1 cellular context compared by ENCODE assay signal in the genomic region with DNA sequence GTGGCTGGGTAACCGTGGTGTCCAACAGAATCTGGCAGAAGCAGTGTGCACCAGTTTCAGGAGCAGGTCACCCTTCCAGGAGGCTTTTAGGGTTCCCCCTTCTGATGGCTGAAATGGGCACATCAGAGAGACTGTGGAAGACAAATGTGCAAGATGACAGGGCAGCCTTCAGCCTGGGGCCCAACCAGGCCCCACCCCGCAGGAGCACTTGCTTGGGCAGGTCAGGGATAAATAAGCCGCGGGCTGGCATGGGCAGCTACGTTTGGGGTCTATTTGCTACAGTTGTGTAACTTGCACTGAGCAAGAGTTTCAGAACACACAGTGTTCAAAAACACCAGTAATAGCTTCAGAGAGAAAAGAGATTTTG.
TF ChIP-seq lines count a peak whose summit lies in the region.

No MANE protein-coding gene starts in this region.

TF ChIP-seq in K562, 482 proteins besides CTCF, POLR2A, EP300 and RAD21:
- no peak for TF ChIP-seq HNRNPK (IDR thresholded peaks at IDR 0.05; ENCODE audit: low read depth, low read length, poor library complexity, severe bottlenecking)
- TF ChIP-seq SNIP1 (IDR thresholded peaks at IDR 0.05; ENCODE audit: low read depth): no peak
- TF ChIP-seq CXXC5 (CRISPR knock-in tag; IDR thresholded peaks at IDR 0.05): no peak
- TF ChIP-seq KHSRP (IDR thresholded peaks at IDR 0.05): no peak
- no peak for TF ChIP-seq ERF (CRISPR knock-in tag; IDR thresholded peaks at IDR 0.05)
- TF ChIP-seq, protein P1, sequence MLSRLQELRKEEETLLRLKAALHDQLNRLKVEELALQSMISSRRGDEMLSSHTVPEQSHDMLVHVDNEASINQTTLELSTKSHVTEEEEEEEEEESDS (CRISPR knock-in tag; IDR thresholded peaks at IDR 0.05): no peak
- TF ChIP-seq ZNF830 (CRISPR knock-in tag; IDR thresholded peaks at IDR 0.05): 0 out of 2 replicates have a peak, but pooled peaks have one; percentile 5
- TF ChIP-seq NRF1 (conservative IDR thresholded peaks at IDR 0.05 in 1 of 2, IDR thresholded peaks at IDR 0.05 in 1 of 2): no peak
- TF ChIP-seq, protein P2, sequence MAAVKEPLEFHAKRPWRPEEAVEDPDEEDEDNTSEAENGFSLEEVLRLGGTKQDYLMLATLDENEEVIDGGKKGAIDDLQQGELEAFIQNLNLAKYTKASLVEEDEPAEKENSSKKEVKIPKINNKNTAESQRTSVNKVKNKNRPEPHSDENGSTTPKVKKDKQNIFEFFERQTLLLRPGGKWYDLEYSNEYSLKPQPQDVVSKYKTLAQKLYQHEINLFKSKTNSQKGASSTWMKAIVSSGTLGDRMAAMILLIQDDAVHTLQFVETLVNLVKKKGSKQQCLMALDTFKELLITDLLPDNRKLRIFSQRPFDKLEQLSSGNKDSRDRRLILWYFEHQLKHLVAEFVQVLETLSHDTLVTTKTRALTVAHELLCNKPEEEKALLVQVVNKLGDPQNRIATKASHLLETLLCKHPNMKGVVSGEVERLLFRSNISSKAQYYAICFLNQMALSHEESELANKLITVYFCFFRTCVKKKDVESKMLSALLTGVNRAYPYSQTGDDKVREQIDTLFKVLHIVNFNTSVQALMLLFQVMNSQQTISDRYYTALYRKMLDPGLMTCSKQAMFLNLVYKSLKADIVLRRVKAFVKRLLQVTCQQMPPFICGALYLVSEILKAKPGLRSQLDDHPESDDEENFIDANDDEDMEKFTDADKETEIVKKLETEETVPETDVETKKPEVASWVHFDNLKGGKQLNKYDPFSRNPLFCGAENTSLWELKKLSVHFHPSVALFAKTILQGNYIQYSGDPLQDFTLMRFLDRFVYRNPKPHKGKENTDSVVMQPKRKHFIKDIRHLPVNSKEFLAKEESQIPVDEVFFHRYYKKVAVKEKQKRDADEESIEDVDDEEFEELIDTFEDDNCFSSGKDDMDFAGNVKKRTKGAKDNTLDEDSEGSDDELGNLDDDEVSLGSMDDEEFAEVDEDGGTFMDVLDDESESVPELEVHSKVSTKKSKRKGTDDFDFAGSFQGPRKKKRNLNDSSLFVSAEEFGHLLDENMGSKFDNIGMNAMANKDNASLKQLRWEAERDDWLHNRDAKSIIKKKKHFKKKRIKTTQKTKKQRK (IDR thresholded peaks at IDR 0.05; ENCODE audit: borderline replicate concordance, low read depth, low read length): no peak
- no peak for TF ChIP-seq TSC22D4 (tag; IDR thresholded peaks at IDR 0.05)
- no peak for TF ChIP-seq ZNF668 (CRISPR knock-in tag; IDR thresholded peaks at IDR 0.05)
- no peak for TF ChIP-seq ZNF57 (CRISPR knock-in tag; IDR thresholded peaks at IDR 0.05)
- TF ChIP-seq ZNF589 (CRISPR knock-in tag; IDR thresholded peaks at IDR 0.05; ENCODE audit: low read depth): no peak
- TF ChIP-seq, protein P3, sequence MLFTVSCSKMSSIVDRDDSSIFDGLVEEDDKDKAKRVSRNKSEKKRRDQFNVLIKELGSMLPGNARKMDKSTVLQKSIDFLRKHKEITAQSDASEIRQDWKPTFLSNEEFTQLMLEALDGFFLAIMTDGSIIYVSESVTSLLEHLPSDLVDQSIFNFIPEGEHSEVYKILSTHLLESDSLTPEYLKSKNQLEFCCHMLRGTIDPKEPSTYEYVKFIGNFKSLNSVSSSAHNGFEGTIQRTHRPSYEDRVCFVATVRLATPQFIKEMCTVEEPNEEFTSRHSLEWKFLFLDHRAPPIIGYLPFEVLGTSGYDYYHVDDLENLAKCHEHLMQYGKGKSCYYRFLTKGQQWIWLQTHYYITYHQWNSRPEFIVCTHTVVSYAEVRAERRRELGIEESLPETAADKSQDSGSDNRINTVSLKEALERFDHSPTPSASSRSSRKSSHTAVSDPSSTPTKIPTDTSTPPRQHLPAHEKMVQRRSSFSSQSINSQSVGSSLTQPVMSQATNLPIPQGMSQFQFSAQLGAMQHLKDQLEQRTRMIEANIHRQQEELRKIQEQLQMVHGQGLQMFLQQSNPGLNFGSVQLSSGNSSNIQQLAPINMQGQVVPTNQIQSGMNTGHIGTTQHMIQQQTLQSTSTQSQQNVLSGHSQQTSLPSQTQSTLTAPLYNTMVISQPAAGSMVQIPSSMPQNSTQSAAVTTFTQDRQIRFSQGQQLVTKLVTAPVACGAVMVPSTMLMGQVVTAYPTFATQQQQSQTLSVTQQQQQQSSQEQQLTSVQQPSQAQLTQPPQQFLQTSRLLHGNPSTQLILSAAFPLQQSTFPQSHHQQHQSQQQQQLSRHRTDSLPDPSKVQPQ (CRISPR knock-in tag; IDR thresholded peaks at IDR 0.05; ENCODE audit: borderline replicate concordance): no peak
- no peak for TF ChIP-seq ARID2 (IDR thresholded peaks at IDR 0.05)
- TF ChIP-seq KDM2B (CRISPR knock-in tag; IDR thresholded peaks at IDR 0.05): no peak
- no peak for TF ChIP-seq NR2C2 (CRISPR knock-in tag; IDR thresholded peaks at IDR 0.05)
- 0 out of 2 replicates have a peak, but pooled peaks have one; percentile 40 for TF ChIP-seq NR2C2 (tag; IDR thresholded peaks at IDR 0.05)
- no peak for TF ChIP-seq HDAC6 (IDR thresholded peaks at IDR 0.05; ENCODE audit: low read depth, low read length)
- TF ChIP-seq POLR2G (IDR thresholded peaks at IDR 0.05; ENCODE audit: low read depth, low read length): peak; percentile 13; the same call in 1 of the 2 replicates
- TF ChIP-seq ELF1 (tag; IDR thresholded peaks at IDR 0.05): peak; percentile 43; the same call in 1 of the 2 replicates
- no peak for TF ChIP-seq TEAD1 (CRISPR knock-in tag; IDR thresholded peaks at IDR 0.05)
- no peak for TF ChIP-seq ATF1 (CRISPR knock-in tag; IDR thresholded peaks at IDR 0.05)
- TF ChIP-seq ATF1 (tag; IDR thresholded peaks at IDR 0.05): 0 out of 2 replicates have a peak, but pooled peaks have one; percentile 3
- TF ChIP-seq ZNF780A (CRISPR knock-in tag; IDR thresholded peaks at IDR 0.05): no peak
- TF ChIP-seq, protein P4, sequence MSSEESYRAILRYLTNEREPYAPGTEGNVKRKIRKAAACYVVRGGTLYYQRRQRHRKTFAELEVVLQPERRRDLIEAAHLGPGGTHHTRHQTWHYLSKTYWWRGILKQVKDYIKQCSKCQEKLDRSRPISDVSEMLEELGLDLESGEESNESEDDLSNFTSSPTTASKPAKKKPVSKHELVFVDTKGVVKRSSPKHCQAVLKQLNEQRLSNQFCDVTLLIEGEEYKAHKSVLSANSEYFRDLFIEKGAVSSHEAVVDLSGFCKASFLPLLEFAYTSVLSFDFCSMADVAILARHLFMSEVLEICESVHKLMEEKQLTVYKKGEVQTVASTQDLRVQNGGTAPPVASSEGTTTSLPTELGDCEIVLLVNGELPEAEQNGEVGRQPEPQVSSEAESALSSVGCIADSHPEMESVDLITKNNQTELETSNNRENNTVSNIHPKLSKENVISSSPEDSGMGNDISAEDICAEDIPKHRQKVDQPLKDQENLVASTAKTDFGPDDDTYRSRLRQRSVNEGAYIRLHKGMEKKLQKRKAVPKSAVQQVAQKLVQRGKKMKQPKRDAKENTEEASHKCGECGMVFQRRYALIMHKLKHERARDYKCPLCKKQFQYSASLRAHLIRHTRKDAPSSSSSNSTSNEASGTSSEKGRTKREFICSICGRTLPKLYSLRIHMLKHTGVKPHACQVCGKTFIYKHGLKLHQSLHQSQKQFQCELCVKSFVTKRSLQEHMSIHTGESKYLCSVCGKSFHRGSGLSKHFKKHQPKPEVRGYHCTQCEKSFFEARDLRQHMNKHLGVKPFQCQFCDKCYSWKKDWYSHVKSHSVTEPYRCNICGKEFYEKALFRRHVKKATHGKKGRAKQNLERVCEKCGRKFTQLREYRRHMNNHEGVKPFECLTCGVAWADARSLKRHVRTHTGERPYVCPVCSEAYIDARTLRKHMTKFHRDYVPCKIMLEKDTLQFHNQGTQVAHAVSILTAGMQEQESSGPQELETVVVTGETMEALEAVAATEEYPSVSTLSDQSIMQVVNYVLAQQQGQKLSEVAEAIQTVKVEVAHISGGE (CRISPR knock-in tag; IDR thresholded peaks at IDR 0.05): no peak
- TF ChIP-seq TCF3 (CRISPR knock-in tag; IDR thresholded peaks at IDR 0.05): no peak
- TF ChIP-seq POU5F1 (IDR thresholded peaks at IDR 0.05; ENCODE audit: borderline replicate concordance, low read depth, low read length, partially characterized antibody): no peak
- TF ChIP-seq ZNF354B (CRISPR knock-in tag; IDR thresholded peaks at IDR 0.05): no peak
- no peak for TF ChIP-seq SPI1 (IDR thresholded peaks at IDR 0.05; ENCODE audit: borderline replicate concordance, low read depth, low read length)
- TF ChIP-seq HDAC1 (IDR thresholded peaks at IDR 0.05): no peak
- no peak for TF ChIP-seq JUND (IDR thresholded peaks at IDR 0.05; ENCODE audit: borderline replicate concordance, low read depth, low read length)
- no peak for TF ChIP-seq JUND (tag; IDR thresholded peaks at IDR 0.05; ENCODE audit: borderline replicate concordance, low read depth, low read length)
- no peak for TF ChIP-seq BMI1 (IDR thresholded peaks at IDR 0.05; ENCODE audit: low read length)
- TF ChIP-seq, protein P5, sequence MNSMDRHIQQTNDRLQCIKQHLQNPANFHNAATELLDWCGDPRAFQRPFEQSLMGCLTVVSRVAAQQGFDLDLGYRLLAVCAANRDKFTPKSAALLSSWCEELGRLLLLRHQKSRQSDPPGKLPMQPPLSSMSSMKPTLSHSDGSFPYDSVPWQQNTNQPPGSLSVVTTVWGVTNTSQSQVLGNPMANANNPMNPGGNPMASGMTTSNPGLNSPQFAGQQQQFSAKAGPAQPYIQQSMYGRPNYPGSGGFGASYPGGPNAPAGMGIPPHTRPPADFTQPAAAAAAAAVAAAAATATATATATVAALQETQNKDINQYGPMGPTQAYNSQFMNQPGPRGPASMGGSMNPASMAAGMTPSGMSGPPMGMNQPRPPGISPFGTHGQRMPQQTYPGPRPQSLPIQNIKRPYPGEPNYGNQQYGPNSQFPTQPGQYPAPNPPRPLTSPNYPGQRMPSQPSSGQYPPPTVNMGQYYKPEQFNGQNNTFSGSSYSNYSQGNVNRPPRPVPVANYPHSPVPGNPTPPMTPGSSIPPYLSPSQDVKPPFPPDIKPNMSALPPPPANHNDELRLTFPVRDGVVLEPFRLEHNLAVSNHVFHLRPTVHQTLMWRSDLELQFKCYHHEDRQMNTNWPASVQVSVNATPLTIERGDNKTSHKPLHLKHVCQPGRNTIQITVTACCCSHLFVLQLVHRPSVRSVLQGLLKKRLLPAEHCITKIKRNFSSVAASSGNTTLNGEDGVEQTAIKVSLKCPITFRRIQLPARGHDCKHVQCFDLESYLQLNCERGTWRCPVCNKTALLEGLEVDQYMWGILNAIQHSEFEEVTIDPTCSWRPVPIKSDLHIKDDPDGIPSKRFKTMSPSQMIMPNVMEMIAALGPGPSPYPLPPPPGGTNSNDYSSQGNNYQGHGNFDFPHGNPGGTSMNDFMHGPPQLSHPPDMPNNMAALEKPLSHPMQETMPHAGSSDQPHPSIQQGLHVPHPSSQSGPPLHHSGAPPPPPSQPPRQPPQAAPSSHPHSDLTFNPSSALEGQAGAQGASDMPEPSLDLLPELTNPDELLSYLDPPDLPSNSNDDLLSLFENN (IDR thresholded peaks at IDR 0.05; ENCODE audit: low read depth in 2 of 2, low read length in 2 of 2): no peak
- TF ChIP-seq ZFPM2 (CRISPR knock-in tag; IDR thresholded peaks at IDR 0.05): no peak
- TF ChIP-seq ETS2 (tag; IDR thresholded peaks at IDR 0.05; ENCODE audit: borderline replicate concordance, poor library complexity, severe bottlenecking): no peak
- no peak for TF ChIP-seq CBX1 (IDR thresholded peaks at IDR 0.05; ENCODE audit: low read depth)
- no peak for TF ChIP-seq GABPA (tag; conservative IDR thresholded peaks at IDR 0.05; ENCODE audit: low read depth)
- TF ChIP-seq, protein P6, sequence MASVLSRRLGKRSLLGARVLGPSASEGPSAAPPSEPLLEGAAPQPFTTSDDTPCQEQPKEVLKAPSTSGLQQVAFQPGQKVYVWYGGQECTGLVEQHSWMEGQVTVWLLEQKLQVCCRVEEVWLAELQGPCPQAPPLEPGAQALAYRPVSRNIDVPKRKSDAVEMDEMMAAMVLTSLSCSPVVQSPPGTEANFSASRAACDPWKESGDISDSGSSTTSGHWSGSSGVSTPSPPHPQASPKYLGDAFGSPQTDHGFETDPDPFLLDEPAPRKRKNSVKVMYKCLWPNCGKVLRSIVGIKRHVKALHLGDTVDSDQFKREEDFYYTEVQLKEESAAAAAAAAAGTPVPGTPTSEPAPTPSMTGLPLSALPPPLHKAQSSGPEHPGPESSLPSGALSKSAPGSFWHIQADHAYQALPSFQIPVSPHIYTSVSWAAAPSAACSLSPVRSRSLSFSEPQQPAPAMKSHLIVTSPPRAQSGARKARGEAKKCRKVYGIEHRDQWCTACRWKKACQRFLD (CRISPR knock-in tag; IDR thresholded peaks at IDR 0.05): 0 out of 2 replicates have a peak, but pooled peaks have one; percentile 3
- TF ChIP-seq ZNF3 (CRISPR knock-in tag; IDR thresholded peaks at IDR 0.05): no peak
- no peak for TF ChIP-seq MYNN (IDR thresholded peaks at IDR 0.05)
- TF ChIP-seq MYNN (CRISPR knock-in tag; IDR thresholded peaks at IDR 0.05): no peak
- no peak for TF ChIP-seq IRF2 (CRISPR knock-in tag; IDR thresholded peaks at IDR 0.05)
- TF ChIP-seq, protein P7, sequence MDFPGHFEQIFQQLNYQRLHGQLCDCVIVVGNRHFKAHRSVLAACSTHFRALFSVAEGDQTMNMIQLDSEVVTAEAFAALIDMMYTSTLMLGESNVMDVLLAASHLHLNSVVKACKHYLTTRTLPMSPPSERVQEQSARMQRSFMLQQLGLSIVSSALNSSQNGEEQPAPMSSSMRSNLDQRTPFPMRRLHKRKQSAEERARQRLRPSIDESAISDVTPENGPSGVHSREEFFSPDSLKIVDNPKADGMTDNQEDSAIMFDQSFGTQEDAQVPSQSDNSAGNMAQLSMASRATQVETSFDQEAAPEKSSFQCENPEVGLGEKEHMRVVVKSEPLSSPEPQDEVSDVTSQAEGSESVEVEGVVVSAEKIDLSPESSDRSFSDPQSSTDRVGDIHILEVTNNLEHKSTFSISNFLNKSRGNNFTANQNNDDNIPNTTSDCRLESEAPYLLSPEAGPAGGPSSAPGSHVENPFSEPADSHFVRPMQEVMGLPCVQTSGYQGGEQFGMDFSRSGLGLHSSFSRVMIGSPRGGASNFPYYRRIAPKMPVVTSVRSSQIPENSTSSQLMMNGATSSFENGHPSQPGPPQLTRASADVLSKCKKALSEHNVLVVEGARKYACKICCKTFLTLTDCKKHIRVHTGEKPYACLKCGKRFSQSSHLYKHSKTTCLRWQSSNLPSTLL (IDR thresholded peaks at IDR 0.05): no peak
- no peak for TF ChIP-seq ZC3H8 (IDR thresholded peaks at IDR 0.05)
- TF ChIP-seq CBFA2T2 (conservative IDR thresholded peaks at IDR 0.05): no peak
